In the genomic region with DNA sequence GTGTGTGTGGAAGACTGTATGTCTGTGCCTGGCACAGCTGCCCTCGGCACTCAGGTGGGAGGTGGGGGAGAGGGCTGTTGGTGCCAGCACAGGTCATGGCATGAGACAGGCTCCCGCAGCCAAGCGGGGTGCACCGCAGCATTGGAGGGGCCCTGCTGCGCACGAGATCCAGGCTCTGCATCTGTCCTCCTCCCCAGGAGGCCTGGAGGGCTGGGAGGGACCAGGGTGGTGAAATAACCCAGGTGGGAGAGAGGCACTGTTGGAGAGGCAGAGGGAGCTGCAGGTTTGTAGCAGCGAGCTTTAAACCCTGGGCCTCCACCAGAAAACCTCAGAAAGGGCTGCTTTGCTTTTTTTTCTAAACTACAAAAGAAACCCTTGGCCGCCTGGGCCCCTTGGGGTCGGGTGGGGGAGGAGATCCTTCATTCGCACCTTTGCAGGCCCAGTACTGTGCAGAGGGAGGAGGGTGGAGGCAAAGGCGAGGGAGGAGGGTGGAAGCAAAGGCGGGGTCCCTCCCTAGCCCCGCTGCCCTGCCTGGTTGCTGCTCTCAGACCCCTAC, we compare ENCODE assay signal across 10 cellular contexts.
DNase-seq lines count a peak whose midpoint lies in the region; TF ChIP-seq lines count a peak whose summit lies in the region.
"Had no signal": no experiment of that assay in that cellular context is flagged by ENCODE, and none has a peak within 500 bp of the region (broad histone marks: within the 10 kb centered on the region; RNA-seq: fewer than 3 reads in every experiment).

No MANE protein-coding gene starts in this region.

- H3K36me3 ChIP-seq in hepatocyte (replicated peaks; ENCODE audit: insufficient read depth, low read depth) (no peaks in the 10 kb centered on the region), stomach smooth muscle (ENCODE audit: control insufficient read depth in 2 of 2, insufficient read depth in 2 of 2, low read length in 2 of 2) (peaks cover 0 to 3% of the 10 kb centered on the region in 2 donors)

- H3K27me3 Mint-ChIP-seq in activated CD4-positive, alpha-beta memory T cell treated with anti-CD3 and anti-CD28 coated beads for 36 hours = no peaks in the 10 kb centered on the region

- H3K27ac ChIP-seq in hepatocyte (peak overlapping the region; percentile 83), stomach smooth muscle (ENCODE audit: low read length) (peak overlapping the region; percentile 58)

- H3K9me3 Mint-ChIP-seq in activated CD4-positive, alpha-beta memory T cell treated with anti-CD3 and anti-CD28 coated beads for 36 hours = no peaks in the 10 kb centered on the region

- peaks cover 84% of the 10 kb centered on the region for H3K4me1 Mint-ChIP-seq in activated CD4-positive, alpha-beta memory T cell treated with anti-CD3 and anti-CD28 coated beads for 36 hours (ENCODE audit: low read depth)

- H3K4me2 ChIP-seq in hepatocyte = peak overlapping the region; percentile 51

- no peaks in the 10 kb centered on the region for H3K36me3 Mint-ChIP-seq in activated CD4-positive, alpha-beta memory T cell treated with anti-CD3 and anti-CD28 coated beads for 36 hours

- TF ChIP-seq CTCF in hepatocyte (IDR thresholded peaks at IDR 0.05; ENCODE audit: poor library complexity) = peak; percentile 24

- no peak overlapping the region for H2AFZ ChIP-seq in hepatocyte

- no peak overlapping the region for H3K9ac ChIP-seq in stomach smooth muscle (ENCODE audit: low read length in 2 of 2)

- peak overlapping the region; percentile 38 for H3K4me3 Mint-ChIP-seq in activated CD4-positive, alpha-beta memory T cell treated with anti-CD3 and anti-CD28 coated beads for 36 hours

- H3K27ac Mint-ChIP-seq in activated CD4-positive, alpha-beta memory T cell treated with anti-CD3 and anti-CD28 coated beads for 36 hours = peak overlapping the region; percentile 50

- H4K20me1 ChIP-seq in hepatocyte (ENCODE audit: insufficient read depth, poor library complexity, severe bottlenecking) = peaks cover 86% of the 10 kb centered on the region

- no peaks in the 10 kb centered on the region for H3K9me3 ChIP-seq in hepatocyte (ENCODE audit: low read depth)
- no peaks in the 10 kb centered on the region for H3K9me3 ChIP-seq in stomach smooth muscle (ENCODE audit: control insufficient read depth in 2 of 2, low read length in 2 of 2)

- intact Hi-C loops in activated CD4-positive, alpha-beta memory T cell treated with anti-CD3 and anti-CD28 coated beads for 36 hours (cut with micrococcal nuclease) = no loop called here

- H3K79me2 ChIP-seq in hepatocyte = peaks cover 99% of the 10 kb centered on the region

- H3K9me2 ChIP-seq in hepatocyte (replicated peaks; ENCODE audit: insufficient read depth) = no peaks in the 10 kb centered on the region

- H3K4me3 ChIP-seq in hepatocyte (no peak overlapping the region), stomach smooth muscle (ENCODE audit: low read length in 2 of 2) (no peak overlapping the region)

- H3K4me1 ChIP-seq in hepatocyte (ENCODE audit: insufficient read depth) = peaks cover 83% of the 10 kb centered on the region
- peaks cover 92% of the 10 kb centered on the region for H3K4me1 ChIP-seq in stomach smooth muscle (ENCODE audit: control insufficient read depth, insufficient read depth, low read length)

- no peaks in the 10 kb centered on the region for H3K27me3 ChIP-seq in hepatocyte
- H3K27me3 ChIP-seq in stomach smooth muscle (ENCODE audit: control insufficient read depth in 1 of 2, insufficient read depth in 2 of 2, low read length in 2 of 2) = no peaks in the 10 kb centered on the region

- DNase-seq in activated CD4-positive, alpha-beta T cell treated with anti-CD3 and anti-CD28 coated beads for 48 hours = peak; percentile 58
- DNase-seq in activated CD4-positive, alpha-beta T cell treated with anti-CD3 and anti-CD28 coated beads, Interleukin-2, amount 50 U/mL, for 4 hours = no peak
- peak; percentile 68 for DNase-seq in activated CD4-positive, alpha-beta memory T cell treated with anti-CD3 and anti-CD28 coated beads for 36 hours
- peak; percentile 49 for DNase-seq in hepatocyte (ENCODE audit: low spot score)
- DNase-seq in NCI-H2196 treated with DMSO at 0.1 percent for 48 hours (lab: John Stamatoyannopoulos, UW; ENCODE audit: unreplicated experiment) = no peak
- no peak for DNase-seq in SK-N-DZ (ENCODE audit: low spot score)
- DNase-seq in activated CD4-positive, CD25-positive, alpha-beta regulatory T cell treated with anti-CD3 and anti-CD28 coated beads, Interleukin-2, amount 50 U/mL, for 72 hours = no peak
- DNase-seq: substantia nigra, T-helper 9 cell had no signal

- CTCF ChIA-PET in activated CD4-positive, alpha-beta memory T cell treated with anti-CD3 and anti-CD28 coated beads for 36 hours (lab: Charles Lee) = interaction anchor here (1.0 to 2.9 kb wide), 5 partner anchors 9 to 57 kb away, joined by 3 to 16 read pairs (median 4); no protein-coding TSS in a partner anchor

- POLR2A ChIA-PET in activated CD4-positive, alpha-beta memory T cell treated with anti-CD3 and anti-CD28 coated beads for 36 hours (lab: Charles Lee) = interaction anchor here (0.7 to 1.3 kb wide), 4 partner anchors 8 to 78 kb away, joined by 3 to 4 read pairs (median 3); no protein-coding TSS in a partner anchor

- WGBS in hepatocyte (ENCODE audit: low lambda C conversion rate, missing lambda C conversion rate) = 38% methylated on average over 10 of the region's 13 CpGs

Comparison
In these comparisons a context has a peak if more than half of its experiments do, and no peak if none do; other contexts are left out.
1. DNase-seq: peak in activated CD4-positive, alpha-beta T cell treated with anti-CD3 and anti-CD28 coated beads for 48 hours (single experiment), activated CD4-positive, alpha-beta memory T cell treated with anti-CD3 and anti-CD28 coated beads for 36 hours (single experiment) and hepatocyte (single experiment); none in activated CD4-positive, alpha-beta T cell treated with anti-CD3 and anti-CD28 coated beads, Interleukin-2, amount 50 U/mL, for 4 hours (0 of 2), NCI-H2196 treated with DMSO at 0.1 percent for 48 hours (single experiment), SK-N-DZ (single experiment) and activated CD4-positive, CD25-positive, alpha-beta regulatory T cell treated with anti-CD3 and anti-CD28 coated beads, Interleukin-2, amount 50 U/mL, for 72 hours (single experiment).